Comparison of ENCODE assay signal across 15 cellular contexts in genomic region chr4:71027611-71028010, GRCh38. TPM values are rescaled to one million over a fixed set of nuclear protein-coding genes. Genes with fewer than 3 reads are reported as not detected.
A peak's percentile ranks its signal among the peaks of the same experiment; 100 is the strongest.
DNase-seq lines count a peak whose midpoint lies in the region; ATAC-seq and FAIRE-seq lines count a peak whose summit lies in the region.
"Had no signal": no experiment of that assay in that cellular context is flagged by ENCODE, and none has a peak within 500 bp of the region (broad histone marks: within the 10 kb centered on the region; RNA-seq: fewer than 3 reads in every experiment).

No MANE protein-coding gene starts in this region.

- H3K4me1 Mint-ChIP-seq in T-helper 17 cell, result peaks cover 4% of the 10 kb centered on the region

- H3K27me3 Mint-ChIP-seq in T-helper 17 cell, result no peaks in the 10 kb centered on the region
- H3K27me3 Mint-ChIP-seq: CD4-positive, alpha-beta memory T cell had no signal

- no peak overlapping the region for H3K4me3 Mint-ChIP-seq in T-helper 17 cell
- H3K4me3 Mint-ChIP-seq: CD4-positive, alpha-beta memory T cell; H9 had no signal

- FAIRE-seq in G401.6 (lab: Jason Lieb, UNC) (peak; percentile 80), endometrium (lab: Jason Lieb, UNC) (peak; percentile 8)
- FAIRE-seq: A549, H1 had no signal

- peak overlapping the region; percentile 72 for H3K27ac Mint-ChIP-seq in T-helper 17 cell

- ATAC-seq in T-helper 17 cell, result no peak
- ATAC-seq in HG03097 (IDR thresholded peaks at IDR 0.05; ENCODE audit: low FRiP score, unreplicated experiment), result no peak
- ATAC-seq: A549, GM12878 had no signal

- H3K36me3 Mint-ChIP-seq in T-helper 17 cell (ENCODE audit: low read depth), result peaks cover 9% of the 10 kb centered on the region

- no peaks in the 10 kb centered on the region for H3K9me3 ChIP-seq in T-helper 17 cell (ENCODE audit: control insufficient read depth, low read length, poor library complexity, severe bottlenecking)
- H3K9me3 ChIP-seq: A549 had no signal

- DNase-seq in T-helper 17 cell (no peak), Kasumi-1 (lab: John Stamatoyannopoulos, UW) (no peak), activated T-cell treated with anti-CD3 and anti-CD28 coated beads for 4 hours (no peak)
- DNase-seq in activated CD8-positive, alpha-beta memory T cell treated with anti-CD3 and anti-CD28 coated beads, Interleukin-2, amount 50 U/mL, for 48 hours, result no peak
- DNase-seq: AML-193; CD4-positive, alpha-beta memory T cell; DMS79 treated with DMSO at 0.1 percent for 48 hours; H9; KBM-7 had no signal

RNA-seq across cellular contexts. Expression of gene DCK, which starts 34.2 kb away (rescaled TPM):
- 10 to 100 TPM; 25.3 TPM for total RNA-seq in T-helper 17 cell
